Comparison of ENCODE assay signal across 10 cellular contexts in genomic region chr17:66737524-66737923, GRCh38.
DNase-seq lines count a peak whose midpoint lies in the region; ATAC-seq and TF ChIP-seq lines count a peak whose summit lies in the region.
"Had no signal": no experiment of that assay in that cellular context is flagged by ENCODE, and none has a peak within 500 bp of the region (broad histone marks: within the 10 kb centered on the region; RNA-seq: fewer than 3 reads in every experiment).

No MANE protein-coding gene starts in this region.

- peak; percentile 97 to 99 for ATAC-seq in right cardiac atrium

- DNase-seq in cerebellar cortex (ENCODE audit: low spot score) (peak; percentile 27), right cardiac atrium (peak; percentile 69 to 88 (median 87)), posterior vena cava (ENCODE audit: low spot score) (peak; percentile 89), Calu3 (no peak), middle frontal gyrus (ENCODE audit: extremely low spot score, low spot score) (no peak), NCI-H774 (lab: John Stamatoyannopoulos, UW) (no peak)
- no peak for DNase-seq in activated naive CD4-positive, alpha-beta T cell (lab: John Stamatoyannopoulos, UW)
- DNase-seq: DMS153 had no signal

- 13% methylated on average over 12 of the region's 12 CpGs for WGBS in right cardiac atrium

- no peak overlapping the region for H3K4me3 ChIP-seq in right cardiac atrium (ENCODE audit: low read length)
- H3K4me3 ChIP-seq: tibial nerve had no signal

- no peaks in the 10 kb centered on the region for H3K4me1 Mint-ChIP-seq in Calu3 (ENCODE audit: low read depth, unreplicated experiment)

- no peaks in the 10 kb centered on the region for H3K27me3 Mint-ChIP-seq in Calu3 (ENCODE audit: unreplicated experiment)

- CTCF ChIA-PET in Calu3 (lab: Charles Lee), result no interaction called here

- 0 out of 3 replicates have a peak, but pooled peaks have one; percentile 7 for TF ChIP-seq CTCF in GM12872 (IDR thresholded peaks at IDR 0.05; ENCODE audit: insufficient read depth, low read depth, low read length)
- TF ChIP-seq CTCF in Calu3 (IDR thresholded peaks at IDR 0.05; ENCODE audit: unreplicated experiment), result no peak

- H3K36me3 Mint-ChIP-seq in Calu3 (ENCODE audit: insufficient read depth, unreplicated experiment), result peaks cover 35% of the 10 kb centered on the region

- no peaks in the 10 kb centered on the region for H3K9me3 Mint-ChIP-seq in Calu3 (ENCODE audit: low read depth, unreplicated experiment)

- H3K9me3 ChIP-seq in right cardiac atrium (ENCODE audit: control insufficient read depth, low read length), result no peaks in the 10 kb centered on the region
- H3K9me3 ChIP-seq: tibial nerve had no signal

- H3K4me3 Mint-ChIP-seq in Calu3 (ENCODE audit: low read depth, unreplicated experiment), result no peak overlapping the region

- BruUV-seq in Calu3 (replicated peaks; lab: Mats Ljungman, UMichigan), result no TSS peak

- no peaks in the 10 kb centered on the region for H3K4me1 ChIP-seq in right cardiac atrium (ENCODE audit: control insufficient read depth, insufficient read depth, low read length)
- H3K4me1 ChIP-seq: tibial nerve had no signal

- H3K27me3 ChIP-seq in right cardiac atrium (ENCODE audit: control insufficient read depth, insufficient read depth), result no peaks in the 10 kb centered on the region
- H3K27me3 ChIP-seq: tibial nerve had no signal

- no peak overlapping the region for H3K27ac Mint-ChIP-seq in Calu3 (ENCODE audit: unreplicated experiment)

- H3K27ac ChIP-seq in right cardiac atrium (ENCODE audit: low read length), result no peak overlapping the region
- H3K27ac ChIP-seq: tibial nerve had no signal

- intact Hi-C loops in right cardiac atrium (cut with DNase I) (no loop called here), posterior vena cava (cut with DNase I) (no loop called here), Calu3 (cut with micrococcal nuclease; ENCODE audit: unreplicated experiment) (no loop called here)

Comparison
In these comparisons a context has a peak if more than half of its experiments do, and no peak if none do; other contexts are left out.
1. DNase-seq: peak in cerebellar cortex (single experiment), right cardiac atrium (3 of 3) and posterior vena cava (single experiment); none in Calu3 (single experiment), middle frontal gyrus (single experiment), activated naive CD4-positive, alpha-beta T cell (0 of 4) and NCI-H774 (single experiment).